Comparison of ENCODE assay signal across 1 cellular context in the genomic region with DNA sequence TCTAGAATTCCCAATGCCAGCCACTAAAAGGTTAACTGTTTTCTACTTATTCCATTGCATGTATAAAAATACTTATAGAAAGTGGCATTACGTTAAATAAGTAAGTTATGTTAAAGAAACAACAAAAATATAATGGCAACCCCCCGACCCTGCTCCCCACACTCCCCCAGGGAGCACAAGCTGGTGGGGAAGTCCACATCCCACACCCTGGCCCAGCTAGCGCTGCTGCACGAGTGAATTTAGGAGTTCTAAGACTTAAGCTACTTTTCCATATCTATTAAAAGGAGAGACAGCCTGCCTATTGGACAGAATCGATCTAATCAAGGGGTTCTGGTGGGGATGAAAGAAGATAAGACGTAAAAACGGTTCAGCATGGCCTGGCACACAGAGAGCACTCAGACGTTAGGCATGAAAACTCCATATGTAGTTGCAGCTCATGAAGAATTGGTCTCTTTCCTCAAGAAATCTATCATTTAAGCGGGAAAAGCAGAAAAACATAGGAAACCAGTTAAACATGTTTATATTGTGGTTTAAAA.
TF ChIP-seq lines count a peak whose summit lies in the region.

No MANE protein-coding gene starts in this region.

TF ChIP-seq in SK-N-SH treated with all-trans-retinoic acid at 6 μM for 48 hours, 23 proteins besides CTCF, POLR2A, EP300 and RAD21:
- TF ChIP-seq, protein P1, sequence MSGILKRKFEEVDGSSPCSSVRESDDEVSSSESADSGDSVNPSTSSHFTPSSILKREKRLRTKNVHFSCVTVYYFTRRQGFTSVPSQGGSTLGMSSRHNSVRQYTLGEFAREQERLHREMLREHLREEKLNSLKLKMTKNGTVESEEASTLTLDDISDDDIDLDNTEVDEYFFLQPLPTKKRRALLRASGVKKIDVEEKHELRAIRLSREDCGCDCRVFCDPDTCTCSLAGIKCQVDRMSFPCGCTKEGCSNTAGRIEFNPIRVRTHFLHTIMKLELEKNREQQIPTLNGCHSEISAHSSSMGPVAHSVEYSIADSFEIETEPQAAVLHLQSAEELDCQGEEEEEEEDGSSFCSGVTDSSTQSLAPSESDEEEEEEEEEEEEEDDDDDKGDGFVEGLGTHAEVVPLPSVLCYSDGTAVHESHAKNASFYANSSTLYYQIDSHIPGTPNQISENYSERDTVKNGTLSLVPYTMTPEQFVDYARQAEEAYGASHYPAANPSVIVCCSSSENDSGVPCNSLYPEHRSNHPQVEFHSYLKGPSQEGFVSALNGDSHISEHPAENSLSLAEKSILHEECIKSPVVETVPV (CRISPR knock-in tag; IDR thresholded peaks at IDR 0.05) = no peak
- TF ChIP-seq OSR1 (CRISPR knock-in tag; IDR thresholded peaks at IDR 0.05) = no peak
- TF ChIP-seq ZNF70 (CRISPR knock-in tag; IDR thresholded peaks at IDR 0.05) = no peak
- no peak for TF ChIP-seq TOX (CRISPR knock-in tag; IDR thresholded peaks at IDR 0.05; ENCODE audit: borderline replicate concordance)
- TF ChIP-seq TCF4 (CRISPR knock-in tag; IDR thresholded peaks at IDR 0.05; ENCODE audit: borderline replicate concordance) = peak; percentile 49; the same call in 1 of the 2 replicates
TF ChIP-seq in SK-N-SH treated with all-trans-retinoic acid at 6 μM for 48 hours: peak in this region for 1.
